ENCODE assay signal across 9 cellular contexts in the genomic region with DNA sequence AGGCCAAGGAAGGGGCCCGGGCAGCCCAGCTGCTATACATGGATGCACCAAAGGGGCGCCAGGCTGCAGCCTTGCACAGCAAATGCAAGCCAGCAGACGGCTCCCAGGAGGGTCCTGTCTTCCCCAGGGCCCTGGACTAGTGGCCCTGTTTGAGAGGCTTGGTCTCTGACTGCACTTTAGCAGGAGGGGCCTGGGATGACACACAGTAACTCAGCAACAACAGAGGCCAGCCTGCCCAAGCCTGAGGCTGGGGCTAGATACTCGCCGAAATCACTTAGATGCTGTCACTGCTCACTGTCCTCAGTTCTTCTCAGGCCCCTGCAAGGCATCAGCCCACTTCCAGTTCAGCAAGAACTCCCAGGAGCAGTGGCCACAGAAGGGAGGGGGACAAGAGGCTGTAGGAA.
DNase-seq lines count a peak whose midpoint lies in the region; ATAC-seq, FAIRE-seq and TF ChIP-seq lines count a peak whose summit lies in the region.
"Had no signal": no experiment of that assay in that cellular context is flagged by ENCODE, and none has a peak within 500 bp of the region (broad histone marks: within the 10 kb centered on the region; RNA-seq: fewer than 3 reads in every experiment).

No MANE protein-coding gene starts in this region.

- in situ Hi-C loops in GM23248 (cut with MboI): no loop called here

- H3K4me1 ChIP-seq in GM23248 (ENCODE audit: insufficient read depth) (peaks cover 63% of the 10 kb centered on the region), RWPE2 (ENCODE audit: insufficient read depth, poor library complexity, severe bottlenecking) (peaks cover 32% of the 10 kb centered on the region), foreskin keratinocyte (peaks cover 16% of the 10 kb centered on the region), small intestine (ENCODE audit: control insufficient read depth in 2 of 2, insufficient read depth in 1 of 2, low read depth in 1 of 2, low read length in 1 of 2) (peaks cover 0 to 2% of the 10 kb centered on the region in 2 donors)

- TF ChIP-seq CTCF in RWPE2 (IDR thresholded peaks at IDR 0.05; ENCODE audit: poor library complexity, severe bottlenecking) (peak; percentile 25), foreskin keratinocyte (conservative IDR thresholded peaks at IDR 0.05) (peak; percentile 52)

- no peaks in the 10 kb centered on the region for H4K20me1 ChIP-seq in GM23248 (ENCODE audit: insufficient read depth)

- peak overlapping the region; percentile 98 for H3K27ac ChIP-seq in GM23248
- peak overlapping the region; percentile 95 for H3K27ac ChIP-seq in RWPE2 (ENCODE audit: poor library complexity, severe bottlenecking)
- peak overlapping the region; percentile 88 for H3K27ac ChIP-seq in foreskin keratinocyte
- peak overlapping the region; percentile 57 to 69 for H3K27ac ChIP-seq in small intestine (ENCODE audit: low read depth in 1 of 2, low read length in 1 of 2)

- H2AFZ ChIP-seq in GM23248: no peak overlapping the region

- H3K4me2 ChIP-seq in GM23248 (ENCODE audit: unreplicated experiment): peak overlapping the region; percentile 35

- FAIRE-seq in small intestine (lab: Jason Lieb, UNC): no peak
- FAIRE-seq: TTC549 had no signal

- no peaks in the 10 kb centered on the region for H3K27me3 ChIP-seq in GM23248 (replicated peaks; ENCODE audit: insufficient read depth)
- no peaks in the 10 kb centered on the region for H3K27me3 ChIP-seq in RWPE2 (ENCODE audit: insufficient read depth, poor library complexity, severe bottlenecking)
- H3K27me3 ChIP-seq in foreskin keratinocyte: no peaks in the 10 kb centered on the region
- H3K27me3 ChIP-seq in small intestine (ENCODE audit: control insufficient read depth in 2 of 2, insufficient read depth in 2 of 2, low read length in 2 of 2): no peaks in the 10 kb centered on the region

- peak; percentile 77 for DNase-seq in GM23248
- no peak for DNase-seq in RWPE2 (ENCODE audit: low spot score)
- no peak for DNase-seq in foreskin keratinocyte
- DNase-seq in small intestine: no peak
- DNase-seq in mesenteric fat pad (ENCODE audit: low spot score): no peak
- no peak for DNase-seq in NCI-H187 treated with DMSO at 0.1 percent for 48 hours (lab: John Stamatoyannopoulos, UW)
- no peak for DNase-seq in SKM-1 (lab: John Stamatoyannopoulos, UW; ENCODE audit: unreplicated experiment)

- H3K36me3 ChIP-seq in GM23248 (ENCODE audit: low read depth) (peaks cover 60% of the 10 kb centered on the region), RWPE2 (ENCODE audit: low read depth) (peaks cover 48% of the 10 kb centered on the region), small intestine (ENCODE audit: control insufficient read depth in 2 of 2, insufficient read depth in 2 of 2, low read length in 2 of 2) (peaks cover 0 to 13% of the 10 kb centered on the region in 2 donors)

- peak; percentile 2 for ATAC-seq in RWPE2 (ENCODE audit: low read depth)
- ATAC-seq in foreskin keratinocyte: peak; percentile 31
- ATAC-seq in HG03025 (IDR thresholded peaks at IDR 0.05; ENCODE audit: low FRiP score, unreplicated experiment): no peak

- H3K4me3 ChIP-seq in GM23248 (no peak overlapping the region), RWPE2 (ENCODE audit: severe bottlenecking) (no peak overlapping the region), small intestine (ENCODE audit: low read depth in 1 of 2, low read length in 2 of 2) (no peak overlapping the region)

- peak overlapping the region; percentile 71 for H3K9ac ChIP-seq in GM23248

- H3K79me2 ChIP-seq in GM23248 (ENCODE audit: insufficient read depth): peaks cover 57% of the 10 kb centered on the region

- 40 to 46% methylated on average over 5 of the region's 5 CpGs for WGBS in GM23248 (ENCODE audit: low coverage in 1 of 2, low lambda C conversion rate in 2 of 2, missing lambda C conversion rate in 2 of 2), 2 experiments
- WGBS in small intestine, 3 donors: 48 to 67% (median 61%) methylated on average over 5 of the region's 5 CpGs

- H3K9me2 ChIP-seq in GM23248 (ENCODE audit: insufficient read depth): no peaks in the 10 kb centered on the region

- peaks cover 93% of the 10 kb centered on the region for H3F3A ChIP-seq in GM23248 (ENCODE audit: insufficient read depth)

- H3K9me3 ChIP-seq in GM23248 (ENCODE audit: low read depth): no peaks in the 10 kb centered on the region
- no peaks in the 10 kb centered on the region for H3K9me3 ChIP-seq in RWPE2 (ENCODE audit: severe bottlenecking)
- no peaks in the 10 kb centered on the region for H3K9me3 ChIP-seq in small intestine (ENCODE audit: control insufficient read depth, low read depth)
